Comparison of ENCODE assay signal across 2 cellular contexts in genomic region chr2:219501441-219501840, GRCh38.
TF ChIP-seq lines count a peak whose summit lies in the region.

No MANE protein-coding gene starts in this region.

TF ChIP-seq in H1, 55 proteins besides CTCF, POLR2A, EP300 and RAD21:
- TF ChIP-seq MAFK (IDR thresholded peaks at IDR 0.05; ENCODE audit: low read depth, low read length) (no peak), EGR1 (IDR thresholded peaks at IDR 0.05; ENCODE audit: borderline replicate concordance, low read depth, low read length) (no peak), SP1 (IDR thresholded peaks at IDR 0.05; ENCODE audit: low read depth, low read length) (no peak)

TF ChIP-seq in SK-N-SH, 30 proteins besides CTCF, POLR2A, EP300 and RAD21:
- TF ChIP-seq TAF1 (IDR thresholded peaks at IDR 0.05; ENCODE audit: borderline replicate concordance, low read depth, low read length) (no peak), SIN3A (IDR thresholded peaks at IDR 0.05; ENCODE audit: borderline replicate concordance, low read depth, low read length) (no peak), POLR2AphosphoS5 (IDR thresholded peaks at IDR 0.05; ENCODE audit: low read depth, low read length) (no peak), REST (IDR thresholded peaks at IDR 0.05; ENCODE audit: low read depth, low read length) (no peak), NFIC (IDR thresholded peaks at IDR 0.05; ENCODE audit: borderline replicate concordance) (no peak), IRF3 (IDR thresholded peaks at IDR 0.05; ENCODE audit: low read depth, low read length) (no peak), YY1 (IDR thresholded peaks at IDR 0.05; ENCODE audit: low read depth) (no peak), FOSL2 (IDR thresholded peaks at IDR 0.05; ENCODE audit: borderline replicate concordance, low read depth) (no peak), USF1 (IDR thresholded peaks at IDR 0.05; ENCODE audit: borderline replicate concordance, low read depth) (no peak), MAX (IDR thresholded peaks at IDR 0.05; ENCODE audit: low read depth) (no peak), ELF1 (IDR thresholded peaks at IDR 0.05) (no peak), GATA2 (CRISPR knock-in tag; IDR thresholded peaks at IDR 0.05) (no peak), TCF12 (IDR thresholded peaks at IDR 0.05) (no peak), MEF2A (IDR thresholded peaks at IDR 0.05; ENCODE audit: borderline replicate concordance, low read depth) (no peak), NRF1 (IDR thresholded peaks at IDR 0.05; ENCODE audit: low read depth, low read length) (no peak)
